ENCODE assay signal across 12 cellular contexts in the genomic region with DNA sequence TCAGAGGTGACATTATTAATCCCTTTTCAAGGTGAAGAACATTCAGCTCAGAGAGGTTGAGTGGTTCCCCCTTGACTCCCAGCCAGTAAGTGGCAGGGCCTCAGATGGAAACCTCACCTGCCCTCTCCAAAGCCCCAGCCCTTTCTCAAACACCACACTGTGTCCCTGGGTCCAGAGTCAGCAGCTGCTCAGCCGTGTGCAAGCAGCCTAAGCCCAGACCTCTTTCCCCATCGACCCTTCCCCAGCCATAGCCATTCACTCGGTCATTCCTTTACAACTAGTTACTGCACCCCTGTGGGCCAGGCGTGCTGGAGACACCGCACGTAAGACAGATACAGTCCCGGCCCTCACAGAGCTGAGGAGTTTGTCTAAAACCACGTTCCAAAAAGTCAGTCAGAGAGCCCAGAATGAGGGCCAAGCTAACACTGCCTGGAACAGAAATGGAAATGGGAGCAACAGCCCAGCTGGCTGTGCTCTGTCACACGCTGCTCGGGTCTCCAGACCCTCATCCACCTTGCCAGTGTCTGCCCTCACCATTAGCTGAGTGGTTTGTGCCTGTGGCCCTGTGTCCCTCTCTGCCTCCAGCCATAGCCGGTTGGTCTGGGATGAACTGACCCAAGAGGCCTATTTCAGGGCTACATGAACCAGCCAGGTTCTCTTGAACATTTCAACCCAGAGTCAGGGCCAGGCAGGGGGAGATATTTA. TPM values are rescaled to one million over a fixed set of nuclear protein-coding genes. Genes with fewer than 3 reads are reported as not detected.
A peak's percentile ranks its signal among the peaks of the same experiment; 100 is the strongest.
DNase-seq lines count a peak whose midpoint lies in the region; ATAC-seq, FAIRE-seq and TF ChIP-seq lines count a peak whose summit lies in the region.
"Had no signal": no experiment of that assay in that cellular context is flagged by ENCODE, and none has a peak within 500 bp of the region (broad histone marks: within the 10 kb centered on the region; RNA-seq: fewer than 3 reads in every experiment).

No MANE protein-coding gene starts in this region.

- no TSS peak for BruUV-seq in PC-9 (replicated peaks; lab: Mats Ljungman, UMichigan)

- POLR2A ChIA-PET in PC-9 (lab: Charles Lee; ENCODE audit: unreplicated experiment): no interaction called here

- FAIRE-seq in GM12891 (lab: Jason Lieb, UNC): no peak

- no peak for TF ChIP-seq POLR2A in adrenal gland (IDR thresholded peaks at IDR 0.05)
- no peak for TF ChIP-seq POLR2A in GM12891 (IDR thresholded peaks at IDR 0.05; ENCODE audit: low read depth, low read length)

- no peak overlapping the region for H3K9ac ChIP-seq in muscle layer of colon (ENCODE audit: low read length)

- CTCF ChIA-PET in PC-9 (lab: Charles Lee): interaction anchor here (0.6 to 0.9 kb wide), 2 partner anchors 23 to 29 kb away, joined by 3 to 4 read pairs; partner anchors contain the start of gene ZC3H12D

- ATAC-seq in thoracic aorta (ENCODE audit: insufficient number of reproducible peaks, low FRiP score, low read depth): no peak

- 72 to 85% (median 81%) methylated on average over 8 to 11 of the region's 11 CpGs for WGBS in adrenal gland, 4 donors

- DNase-seq in SJSA1 (ENCODE audit: low read depth in 1 of 2, low spot score in 2 of 2) (no peak), coronary artery (ENCODE audit: low spot score) (no peak), thoracic aorta (ENCODE audit: low spot score) (no peak), adrenal gland (no peak), PC-9 (no peak), GM12891 (ENCODE audit: insufficient read length, low spot score) (no peak)
- DNase-seq: KG1; NCI-H2107; stimulated activated naive CD4-positive, alpha-beta T cell treated with Interleukin-2 at 50 U/mL for 16 hours; T-helper 9 cell had no signal

- H2AFZ ChIP-seq in PC-9: no peak overlapping the region

- H3K4me2 ChIP-seq in PC-9: no peak overlapping the region

- peak overlapping the region; percentile 28; the same call in 1 of the 2 replicates for H3K27ac ChIP-seq in SJSA1
- peak overlapping the region; percentile 44 to 61 for H3K27ac ChIP-seq in coronary artery
- peak overlapping the region; percentile 50 for H3K27ac ChIP-seq in muscle layer of colon (ENCODE audit: low read depth, low read length)
- peak overlapping the region; percentile 39 to 51 for H3K27ac ChIP-seq in thoracic aorta
- H3K27ac ChIP-seq in adrenal gland: peak overlapping the region in 2 of 5 donors; percentile 65 to 71
- H3K27ac ChIP-seq in PC-9: no peak overlapping the region

- no peaks in the 10 kb centered on the region for H3K9me3 ChIP-seq in SJSA1 (replicated peaks)
- H3K9me3 ChIP-seq in muscle layer of colon (ENCODE audit: low read length): no peaks in the 10 kb centered on the region
- no peaks in the 10 kb centered on the region for H3K9me3 ChIP-seq in thoracic aorta
- H3K9me3 ChIP-seq in adrenal gland (replicated peaks in 1 of 3): no peaks in the 10 kb centered on the region
- H3K9me3 ChIP-seq in PC-9 (ENCODE audit: insufficient read depth, low read depth): no peaks in the 10 kb centered on the region

- no peaks in the 10 kb centered on the region for H3K9me2 ChIP-seq in PC-9 (ENCODE audit: insufficient read depth)

- no peak for TF ChIP-seq CTCF in coronary artery (IDR thresholded peaks at IDR 0.05)
- TF ChIP-seq CTCF in thoracic aorta (IDR thresholded peaks at IDR 0.05): no peak
- TF ChIP-seq CTCF in adrenal gland (IDR thresholded peaks at IDR 0.05): no peak
- no peak for TF ChIP-seq CTCF in PC-9 (conservative IDR thresholded peaks at IDR 0.05)

- H3K79me2 ChIP-seq in PC-9 (ENCODE audit: low read depth): no peaks in the 10 kb centered on the region

- no peaks in the 10 kb centered on the region for H3K27me3 ChIP-seq in SJSA1 (replicated peaks)
- no peaks in the 10 kb centered on the region for H3K27me3 ChIP-seq in muscle layer of colon (ENCODE audit: control insufficient read depth in 1 of 2, insufficient read depth in 2 of 2, low read length in 2 of 2)
- H3K27me3 ChIP-seq in thoracic aorta (replicated peaks; ENCODE audit: insufficient read depth): no peaks in the 10 kb centered on the region
- H3K27me3 ChIP-seq in adrenal gland: no peaks in the 10 kb centered on the region
- H3K27me3 ChIP-seq in PC-9 (ENCODE audit: insufficient read depth, low read depth): no peaks in the 10 kb centered on the region

- peaks cover 11% of the 10 kb centered on the region; the same call in 1 of the 2 replicates for H3F3A ChIP-seq in PC-9 (ENCODE audit: insufficient read depth, low read depth)

- no peaks in the 10 kb centered on the region for H4K20me1 ChIP-seq in PC-9 (ENCODE audit: insufficient read depth)

- H3K4me3 ChIP-seq in SJSA1 (no peak overlapping the region), coronary artery (no peak overlapping the region), muscle layer of colon (ENCODE audit: low read depth in 1 of 2, low read length in 2 of 2) (peak overlapping the region in 1 of 2 donors; percentile 17), thoracic aorta (no peak overlapping the region), adrenal gland (no peak overlapping the region), PC-9 (no peak overlapping the region)

- H3K4me1 ChIP-seq in SJSA1 (replicated peaks) (peaks cover 18% of the 10 kb centered on the region), muscle layer of colon (ENCODE audit: insufficient read depth, low read length) (peaks cover 31% of the 10 kb centered on the region), thoracic aorta (ENCODE audit: control insufficient read depth in 1 of 2, low read depth in 2 of 2) (peaks cover 17 to 40% of the 10 kb centered on the region in 2 donors), adrenal gland (replicated peaks in 1 of 2) (peaks cover 15 to 30% of the 10 kb centered on the region in 2 donors), PC-9 (replicated peaks; ENCODE audit: insufficient read depth) (peaks cover 10% of the 10 kb centered on the region)

- H3K36me3 ChIP-seq in SJSA1: no peaks in the 10 kb centered on the region
- H3K36me3 ChIP-seq in muscle layer of colon (ENCODE audit: insufficient read depth, low read length): no peaks in the 10 kb centered on the region
- no peaks in the 10 kb centered on the region for H3K36me3 ChIP-seq in thoracic aorta
- H3K36me3 ChIP-seq in adrenal gland (replicated peaks in 1 of 2): no peaks in the 10 kb centered on the region
- H3K36me3 ChIP-seq in PC-9 (ENCODE audit: low read depth): no peaks in the 10 kb centered on the region

- intact Hi-C loops in adrenal gland (cut with DNase I) (no loop called here), PC-9 (cut with micrococcal nuclease; ENCODE audit: unreplicated experiment) (no loop called here)

TF ChIP-seq in GM12891, 5 proteins besides CTCF, POLR2A, EP300 and RAD21:
- no peak for TF ChIP-seq POLR2AphosphoS5 (IDR thresholded peaks at IDR 0.05; ENCODE audit: low read depth, low read length)
- no peak for TF ChIP-seq TAF1 (IDR thresholded peaks at IDR 0.05; ENCODE audit: low read depth, low read length)
- no peak for TF ChIP-seq PAX5 (IDR thresholded peaks at IDR 0.05; ENCODE audit: insufficient read depth, low read length, severe bottlenecking)
- TF ChIP-seq SPI1 (IDR thresholded peaks at IDR 0.05; ENCODE audit: low read depth, low read length): no peak
- TF ChIP-seq POU2F2 (IDR thresholded peaks at IDR 0.05; ENCODE audit: low read depth, low read length): no peak

RNA-seq across cellular contexts. Expression of gene ZC3H12D, which starts 29.6 kb away (rescaled TPM):
- total RNA-seq in SJSA1 (2014; rRNA removed; shearing (Covaris generic)): not detected in 2 replicates
- total RNA-seq in thoracic aorta (1 to 10 TPM; 1.9 to 3.8 TPM), adrenal gland (10 to 100 TPM in 1 of 8 donors, 1 to 10 TPM in 6, under 1 TPM in 1; 0.98 to 12.0 (median 2.0) TPM), PC-9 (2021) (0.10 TPM in 1 of 2 replicates, not detected in the other)
- polyA plus RNA-seq in adrenal gland: 1 to 10 TPM in 1 of 3 donors, under 1 TPM in 2; 0.48 to 2.5 (median 0.77) TPM
- 5.1 TPM for polyA plus RNA-seq in GM12891 (2012; ENCODE audit: low read depth, missing spikeins)

RNA-seq across cellular contexts. Expression of gene SUMO4, which starts 55.1 kb away (rescaled TPM):
- 0.25 and 1.8 TPM in 2 replicates for total RNA-seq in SJSA1 (2014; rRNA removed; shearing (Covaris generic))
- total RNA-seq in thoracic aorta (1 to 10 TPM; 3.2 to 5.6 TPM), adrenal gland (1 to 10 TPM in 5 of 8 donors, under 1 TPM in 1, not detected in 2; 0.70 to 3.1 (median 1.8) TPM), PC-9 (2021) (1.8 TPM in 2 replicates)
- polyA plus RNA-seq in adrenal gland: under 1 TPM in 1 of 3 donors, not detected in 2; 0.18 TPM
- polyA plus RNA-seq in GM12891 (2012; ENCODE audit: low read depth, missing spikeins): 0.17 TPM
- polyA plus RNA-seq: neural cell had no signal
